1 cellular context compared by ENCODE assay signal in the genomic region with DNA sequence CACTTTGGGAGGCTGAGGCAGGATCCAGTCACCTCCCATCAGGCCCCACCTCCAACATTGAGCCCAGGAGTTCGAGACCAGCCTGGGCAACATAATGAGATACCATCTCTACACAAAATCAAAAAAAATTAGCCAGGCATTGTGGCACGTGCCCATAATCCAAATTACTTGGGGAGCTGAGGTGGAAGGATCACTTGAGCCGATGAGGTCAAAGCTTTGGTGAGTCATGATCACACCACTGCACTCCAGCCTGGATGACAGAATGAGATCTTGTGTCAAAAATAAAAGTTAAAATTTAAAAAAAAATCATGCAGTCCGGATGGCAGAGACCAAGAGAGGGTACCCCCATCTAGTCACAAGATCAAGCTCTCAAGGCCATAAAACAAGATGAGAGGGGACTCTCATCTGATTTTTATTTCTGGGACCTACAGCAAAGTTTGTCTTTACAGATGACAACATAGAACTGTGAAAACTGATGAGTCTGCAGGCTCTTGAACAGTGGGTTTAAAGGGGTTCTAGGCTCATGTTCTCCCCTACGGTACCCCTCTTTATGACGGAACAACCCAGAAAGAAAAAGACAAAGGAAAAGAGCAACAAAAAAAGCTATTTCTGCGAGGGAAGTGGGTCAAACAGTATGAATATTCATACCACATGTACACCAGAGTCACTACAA.
A peak's percentile ranks its signal among the peaks of the same experiment; 100 is the strongest.
TF ChIP-seq lines count a peak whose summit lies in the region.

No MANE protein-coding gene starts in this region.

TF ChIP-seq in HEK293, 187 proteins besides CTCF, POLR2A, EP300 and RAD21 (continued from another document):
- TF ChIP-seq, protein P1, sequence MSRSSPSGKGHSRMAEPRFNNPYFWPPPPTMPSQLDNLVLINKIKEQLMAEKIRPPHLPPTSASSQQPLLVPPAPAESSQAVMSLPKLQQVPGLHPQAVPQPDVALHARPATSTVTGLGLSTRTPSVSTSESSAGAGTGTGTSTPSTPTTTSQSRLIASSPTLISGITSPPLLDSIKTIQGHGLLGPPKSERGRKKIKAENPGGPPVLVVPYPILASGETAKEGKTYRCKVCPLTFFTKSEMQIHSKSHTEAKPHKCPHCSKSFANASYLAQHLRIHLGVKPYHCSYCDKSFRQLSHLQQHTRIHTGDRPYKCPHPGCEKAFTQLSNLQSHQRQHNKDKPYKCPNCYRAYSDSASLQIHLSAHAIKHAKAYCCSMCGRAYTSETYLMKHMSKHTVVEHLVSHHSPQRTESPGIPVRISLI (tag by site-specific recombination; IDR thresholded peaks at IDR 0.05): peak; percentile 96
- TF ChIP-seq ZNF146 (tag by site-specific recombination; IDR thresholded peaks at IDR 0.05): no peak
- peak; percentile 82 for TF ChIP-seq ZNF629 (tag by site-specific recombination; IDR thresholded peaks at IDR 0.05)
- TF ChIP-seq ZNF350 (tag by site-specific recombination; IDR thresholded peaks at IDR 0.05): no peak
- no peak for TF ChIP-seq ZNF221 (tag by site-specific recombination; IDR thresholded peaks at IDR 0.05; ENCODE audit: borderline replicate concordance)
- TF ChIP-seq, protein P2, sequence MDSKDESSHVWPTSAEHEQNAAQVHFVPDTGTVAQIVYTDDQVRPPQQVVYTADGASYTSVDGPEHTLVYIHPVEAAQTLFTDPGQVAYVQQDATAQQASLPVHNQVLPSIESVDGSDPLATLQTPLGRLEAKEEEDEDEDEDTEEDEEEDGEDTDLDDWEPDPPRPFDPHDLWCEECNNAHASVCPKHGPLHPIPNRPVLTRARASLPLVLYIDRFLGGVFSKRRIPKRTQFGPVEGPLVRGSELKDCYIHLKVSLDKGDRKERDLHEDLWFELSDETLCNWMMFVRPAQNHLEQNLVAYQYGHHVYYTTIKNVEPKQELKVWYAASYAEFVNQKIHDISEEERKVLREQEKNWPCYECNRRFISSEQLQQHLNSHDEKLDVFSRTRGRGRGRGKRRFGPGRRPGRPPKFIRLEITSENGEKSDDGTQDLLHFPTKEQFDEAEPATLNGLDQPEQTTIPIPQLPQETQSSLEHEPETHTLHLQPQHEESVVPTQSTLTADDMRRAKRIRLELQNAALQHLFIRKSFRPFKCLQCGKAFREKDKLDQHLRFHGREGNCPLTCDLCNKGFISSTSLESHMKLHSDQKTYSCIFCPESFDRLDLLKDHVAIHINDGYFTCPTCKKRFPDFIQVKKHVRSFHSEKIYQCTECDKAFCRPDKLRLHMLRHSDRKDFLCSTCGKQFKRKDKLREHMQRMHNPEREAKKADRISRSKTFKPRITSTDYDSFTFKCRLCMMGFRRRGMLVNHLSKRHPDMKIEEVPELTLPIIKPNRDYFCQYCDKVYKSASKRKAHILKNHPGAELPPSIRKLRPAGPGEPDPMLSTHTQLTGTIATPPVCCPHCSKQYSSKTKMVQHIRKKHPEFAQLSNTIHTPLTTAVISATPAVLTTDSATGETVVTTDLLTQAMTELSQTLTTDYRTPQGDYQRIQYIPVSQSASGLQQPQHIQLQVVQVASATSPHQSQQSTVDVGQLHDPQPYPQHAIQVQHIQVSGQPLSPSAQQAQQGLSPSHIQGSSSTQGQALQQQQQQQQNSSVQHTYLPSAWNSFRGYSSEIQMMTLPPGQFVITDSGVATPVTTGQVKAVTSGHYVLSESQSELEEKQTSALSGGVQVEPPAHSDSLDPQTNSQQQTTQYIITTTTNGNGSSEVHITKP (tag by site-specific recombination; IDR thresholded peaks at IDR 0.05): 0 out of 2 replicates have a peak, but pooled peaks have one; percentile 12
- TF ChIP-seq ZNF600 (tag by site-specific recombination; IDR thresholded peaks at IDR 0.05): peak; percentile 15; the same call in 1 of the 2 replicates
- no peak for TF ChIP-seq ZNF654 (tag by site-specific recombination; IDR thresholded peaks at IDR 0.05; ENCODE audit: low read depth)
- TF ChIP-seq, protein P3, sequence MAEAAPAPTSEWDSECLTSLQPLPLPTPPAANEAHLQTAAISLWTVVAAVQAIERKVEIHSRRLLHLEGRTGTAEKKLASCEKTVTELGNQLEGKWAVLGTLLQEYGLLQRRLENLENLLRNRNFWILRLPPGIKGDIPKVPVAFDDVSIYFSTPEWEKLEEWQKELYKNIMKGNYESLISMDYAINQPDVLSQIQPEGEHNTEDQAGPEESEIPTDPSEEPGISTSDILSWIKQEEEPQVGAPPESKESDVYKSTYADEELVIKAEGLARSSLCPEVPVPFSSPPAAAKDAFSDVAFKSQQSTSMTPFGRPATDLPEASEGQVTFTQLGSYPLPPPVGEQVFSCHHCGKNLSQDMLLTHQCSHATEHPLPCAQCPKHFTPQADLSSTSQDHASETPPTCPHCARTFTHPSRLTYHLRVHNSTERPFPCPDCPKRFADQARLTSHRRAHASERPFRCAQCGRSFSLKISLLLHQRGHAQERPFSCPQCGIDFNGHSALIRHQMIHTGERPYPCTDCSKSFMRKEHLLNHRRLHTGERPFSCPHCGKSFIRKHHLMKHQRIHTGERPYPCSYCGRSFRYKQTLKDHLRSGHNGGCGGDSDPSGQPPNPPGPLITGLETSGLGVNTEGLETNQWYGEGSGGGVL (tag by site-specific recombination; IDR thresholded peaks at IDR 0.05): peak; percentile 42; the same call in 1 of the 2 replicates
- TF ChIP-seq, protein P4, sequence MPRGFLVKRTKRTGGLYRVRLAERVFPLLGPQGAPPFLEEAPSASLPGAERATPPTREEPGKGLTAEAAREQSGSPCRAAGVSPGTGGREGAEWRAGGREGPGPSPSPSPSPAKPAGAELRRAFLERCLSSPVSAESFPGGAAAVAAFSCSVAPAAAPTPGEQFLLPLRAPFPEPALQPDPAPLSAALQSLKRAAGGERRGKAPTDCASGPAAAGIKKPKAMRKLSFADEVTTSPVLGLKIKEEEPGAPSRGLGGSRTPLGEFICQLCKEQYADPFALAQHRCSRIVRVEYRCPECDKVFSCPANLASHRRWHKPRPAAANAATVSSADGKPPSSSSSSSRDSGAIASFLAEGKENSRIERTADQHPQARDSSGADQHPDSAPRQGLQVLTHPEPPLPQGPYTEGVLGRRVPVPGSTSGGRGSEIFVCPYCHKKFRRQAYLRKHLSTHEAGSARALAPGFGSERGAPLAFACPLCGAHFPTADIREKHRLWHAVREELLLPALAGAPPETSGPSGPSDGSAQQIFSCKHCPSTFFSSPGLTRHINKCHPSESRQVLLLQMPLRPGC (tag by site-specific recombination; IDR thresholded peaks at IDR 0.05): peak; percentile 42; the same call in 1 of the 2 replicates
- TF ChIP-seq ZNF48 (tag by site-specific recombination; IDR thresholded peaks at IDR 0.05): no peak
- TF ChIP-seq ZNF324 (tag by site-specific recombination; IDR thresholded peaks at IDR 0.05): no peak
